Comparison of ENCODE assay signal across 22 cellular contexts in genomic region chr9:3177921-3178320, GRCh38.
"Had no signal": no experiment of that assay in that cellular context is flagged by ENCODE, and none has a peak within 500 bp of the region (broad histone marks: within the 10 kb centered on the region; RNA-seq: fewer than 3 reads in every experiment).

No MANE protein-coding gene starts in this region.

- H3K36me3 ChIP-seq: adrenal gland, prostate gland, sigmoid colon, stomach, WERI-Rb-1 had no signal

- ATAC-seq: activated CD4-positive, alpha-beta T cell treated with anti-CD3 and anti-CD28 coated beads for 36 hours; body of pancreas; naive thymus-derived CD8-positive, alpha-beta T cell; T-cell had no signal

- H3K4me1 ChIP-seq: adrenal gland, prostate gland had no signal

- H3K4me3 ChIP-seq: adrenal gland, body of pancreas, lung, prostate gland, sigmoid colon, stomach had no signal

- H3K27ac ChIP-seq: adrenal gland, body of pancreas, epithelial cell of prostate, prostate gland, stomach, WERI-Rb-1 had no signal

- FAIRE-seq: urothelium cell line had no signal

- H3K27me3 ChIP-seq: body of pancreas had no signal

- DNase-seq: activated CD4-positive, alpha-beta memory T cell treated with anti-CD3 and anti-CD28 coated beads, Interleukin-2, amount 10 ng/mL, durations not matched to agents 7 days and 5 days; activated CD4-positive, alpha-beta T cell treated with anti-CD3 and anti-CD28 coated beads for 36 hours; activated CD8-positive, alpha-beta memory T cell treated with anti-CD3 and anti-CD28 coated beads, Interleukin-2, amount 50 U/mL, for 48 hours; activated naive CD4-positive, alpha-beta T cell treated with anti-CD3 and anti-CD28 coated beads for 36 hours; adrenal gland; body of pancreas; cortex of kidney; effector memory CD4-positive, alpha-beta T cell; glutamatergic neuron; midbrain; naive thymus-derived CD8-positive, alpha-beta T cell; sigmoid colon; stimulated activated CD4-positive, alpha-beta T cell treated with anti-CD3 and anti-CD28 coated beads, Interleukin-15, amount 100 ng/mL, for 24 hours; stimulated activated CD4-positive, alpha-beta T cell treated with anti-CD3 and anti-CD28 coated beads, Interleukin-4, amount 100 ng/mL, for 24 hours; stomach; T-cell; T1000; WERI-Rb-1 had no signal

- H3K9me3 ChIP-seq: adrenal gland, body of pancreas, prostate gland, sigmoid colon, stomach had no signal
